1 cellular context compared by ENCODE assay signal in genomic region chr19:38642176-38642575, GRCh38.
TF ChIP-seq lines count a peak whose summit lies in the region.

No MANE protein-coding gene starts in this region.

TF ChIP-seq in A549, 52 proteins besides CTCF, POLR2A, EP300 and RAD21:
- TF ChIP-seq PBX3 (IDR thresholded peaks at IDR 0.05) = 0 out of 2 replicates have a peak, but pooled peaks have one; percentile 28
- TF ChIP-seq FOSB (CRISPR knock-in tag; IDR thresholded peaks at IDR 0.05) = no peak
